ENCODE assay signal across 8 cellular contexts in the genomic region with DNA sequence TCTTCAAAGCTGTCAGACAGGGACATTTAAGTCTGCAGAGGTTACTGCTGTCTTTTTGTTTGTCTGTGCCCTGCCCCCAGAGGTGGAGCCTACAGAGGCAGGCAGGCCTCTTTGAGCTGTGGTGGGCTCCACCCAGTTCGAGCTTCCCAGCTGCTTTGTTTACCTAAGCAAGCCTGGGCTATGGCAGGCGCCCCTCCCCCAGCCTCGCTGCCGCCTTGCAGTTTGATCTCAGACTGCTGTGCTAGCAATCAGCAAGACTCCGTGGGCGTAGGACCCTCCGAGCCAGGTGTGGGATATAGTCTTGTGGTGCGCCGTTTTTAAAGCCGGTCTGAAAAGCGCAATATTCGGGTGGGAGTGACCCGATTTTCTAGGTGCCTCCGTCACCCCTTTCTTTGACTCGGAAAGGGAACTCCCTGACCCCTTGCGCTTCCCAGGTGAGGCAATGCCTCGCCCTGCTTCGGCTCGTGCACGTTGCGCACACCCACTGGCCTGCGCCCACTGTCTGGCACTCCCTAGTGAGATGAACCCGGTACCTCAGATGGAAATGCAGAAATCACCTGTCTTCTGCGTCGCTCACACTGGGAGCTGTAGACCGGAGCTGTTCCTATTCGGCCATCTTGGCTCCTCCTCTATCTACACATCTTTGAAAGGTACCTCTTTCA.
A peak's percentile ranks its signal among the peaks of the same experiment; 100 is the strongest.
DNase-seq lines count a peak whose midpoint lies in the region; ATAC-seq and TF ChIP-seq lines count a peak whose summit lies in the region.
"Not testable (repeated sequence)": the region's sequence is repeated elsewhere in the genome, so short reads cannot be mapped to it uniquely, and the experiment has no call there.

No MANE protein-coding gene starts in this region.

- H3K9me3 ChIP-seq in H9 (ENCODE audit: control insufficient read depth, low read depth, low read length); RWPE2 (ENCODE audit: severe bottlenecking); endodermal cell (ENCODE audit: control insufficient read depth, low read length); iPS DF 6.9 (ENCODE audit: control insufficient read depth, insufficient read depth, low read length); mucosa of descending colon: not testable (repeated sequence)

- H3K9ac ChIP-seq in H9 (ENCODE audit: extremely low read depth, insufficient read length, low read length); endodermal cell (ENCODE audit: extremely low read depth, low read length, poor library complexity, severe bottlenecking): not testable (repeated sequence)

- H3T11ph ChIP-seq in H9 (ENCODE audit: low read length) = not testable (repeated sequence)

- not testable (repeated sequence) for H2BK5ac ChIP-seq in H9 (ENCODE audit: insufficient read length, low read length)

- H3K4me3 Mint-ChIP-seq in H9 (peak overlapping the region; percentile 68 to 75), endodermal cell (peak overlapping the region; percentile 69), progenitor cell of endocrine pancreas (ENCODE audit: low read depth) (peak overlapping the region; percentile 78)

- H2BK12ac ChIP-seq in H9 (ENCODE audit: insufficient read length, low read depth, low read length) = not testable (repeated sequence)

- not testable (repeated sequence) for H3K27ac ChIP-seq in H9 (ENCODE audit: insufficient read length, low read depth, low read length); RWPE2 (ENCODE audit: poor library complexity, severe bottlenecking); endodermal cell (ENCODE audit: low read depth, low read length); iPS DF 6.9 (ENCODE audit: low read length)

- WGBS in H9 (ENCODE audit: extremely low coverage, insufficient read length, low lambda C conversion rate) = no CpG with 5 or more reads among the region's 27 CpGs
- 51% methylated on average over 23 of the region's 27 CpGs; no CpG with 5 or more reads in 1 of the 2 experiments for WGBS in endodermal cell (ENCODE audit: insufficient coverage in 1 of 2, insufficient read length in 1 of 2), 2 experiments
- WGBS in iPS DF 6.9 (ENCODE audit: insufficient coverage, insufficient read length) = no CpG with 5 or more reads among the region's 27 CpGs

- peak overlapping the region; percentile 9 for H3K4me3 ChIP-seq in RWPE2 (ENCODE audit: severe bottlenecking)
- not testable (repeated sequence) for H3K4me3 ChIP-seq in endodermal cell (ENCODE audit: low read length); mucosa of descending colon
- peak overlapping the region; percentile 17; the same call in 1 of the 2 replicates for H3K4me3 ChIP-seq in iPS DF 6.9 (ENCODE audit: low read length)

- not testable (repeated sequence) for H4K91ac ChIP-seq in H9 (ENCODE audit: insufficient read length, low read depth, low read length)

- H3K18ac ChIP-seq in H9 (ENCODE audit: insufficient read length, low read depth, low read length) = not testable (repeated sequence)

- ATAC-seq in RWPE2 (ENCODE audit: low read depth); mucosa of descending colon: not testable (repeated sequence)

- not testable (repeated sequence) for H3K23ac ChIP-seq in H9 (ENCODE audit: insufficient read length, low read depth, low read length)

- H3K56ac ChIP-seq in H9 (ENCODE audit: insufficient read length, low read depth, low read length) = not testable (repeated sequence)

- H4K5ac ChIP-seq in H9 (ENCODE audit: insufficient read length, low read depth, low read length) = not testable (repeated sequence)

- not testable (repeated sequence) for H3K27me3 ChIP-seq in H9 (ENCODE audit: insufficient read depth, low read length); RWPE2 (ENCODE audit: insufficient read depth, poor library complexity, severe bottlenecking); endodermal cell (ENCODE audit: control insufficient read depth, insufficient read depth, low read length, poor library complexity, severe bottlenecking); iPS DF 6.9 (ENCODE audit: control insufficient read depth, insufficient read depth, low read length)

- not testable (repeated sequence) for H2AFZ ChIP-seq in H9 (ENCODE audit: low read length)

- H3K79me1 ChIP-seq in H9 (ENCODE audit: insufficient read depth, low read depth, low read length, poor library complexity, severe bottlenecking) = not testable (repeated sequence)

- not testable (repeated sequence) for H3K4me2 ChIP-seq in H9 (ENCODE audit: insufficient read depth, insufficient read length, low read length)

- intact Hi-C loops in mucosa of descending colon (cut with DNase I, micrococcal nuclease) = not testable (repeated sequence)

- not testable (repeated sequence) for H2BK120ac ChIP-seq in H9 (ENCODE audit: low read depth, low read length, poor library complexity, severe bottlenecking)

- H3K36me3 ChIP-seq in RWPE2 (ENCODE audit: low read depth); endodermal cell (ENCODE audit: control insufficient read depth, insufficient read depth, low read length); iPS DF 6.9 (ENCODE audit: control insufficient read depth, insufficient read depth, low read length); mucosa of descending colon (ENCODE audit: low read depth): not testable (repeated sequence)

- H3K79me2 ChIP-seq in H9 (ENCODE audit: insufficient read depth, low read length) = not testable (repeated sequence)

- H3K23me2 ChIP-seq in H9 (ENCODE audit: insufficient read length, low read depth, low read length, poor library complexity, severe bottlenecking) = not testable (repeated sequence)

- not testable (repeated sequence) for H3K14ac ChIP-seq in H9 (ENCODE audit: insufficient read depth, low read length)

- not testable (repeated sequence) for H3K9me3 Mint-ChIP-seq in H9; endodermal cell; progenitor cell of endocrine pancreas (ENCODE audit: low read depth)

- not testable (repeated sequence) for H4K8ac ChIP-seq in H9 (replicated peaks; ENCODE audit: insufficient read length, low read depth, low read length)

- H3K27ac Mint-ChIP-seq in H9 (peak overlapping the region in 2 of 3 experiments; percentile 86 to 93; a peak in 2 of 7 replicates), endodermal cell (peak overlapping the region; percentile 96), progenitor cell of endocrine pancreas (peak overlapping the region; percentile 93)

- H3K4me1 Mint-ChIP-seq in H9; endodermal cell; progenitor cell of endocrine pancreas (ENCODE audit: low read depth): not testable (repeated sequence)

- DNase-seq in COLO668 (lab: John Stamatoyannopoulos, UW; ENCODE audit: unreplicated experiment) (peak; percentile 21), NCI-H2227 (lab: John Stamatoyannopoulos, UW; ENCODE audit: unreplicated experiment) (peak; percentile 12), mucosa of descending colon (peak in 2 of 3 donors; percentile 12 to 29)
- not testable (repeated sequence) for DNase-seq in H9; RWPE2 (ENCODE audit: low spot score); endodermal cell; iPS DF 6.9 (ENCODE audit: low read depth, low spot score); progenitor cell of endocrine pancreas (ENCODE audit: low spot score, unreplicated experiment)

- not testable (repeated sequence) for H2AK5ac ChIP-seq in H9 (ENCODE audit: insufficient read length, low read length)

- not testable (repeated sequence) for H3K4ac ChIP-seq in H9 (ENCODE audit: low read depth, low read length)

- H3K27me3 Mint-ChIP-seq in H9 (ENCODE audit: low read depth); endodermal cell (ENCODE audit: insufficient read depth); progenitor cell of endocrine pancreas: not testable (repeated sequence)

- not testable (repeated sequence) for TF ChIP-seq CTCF in H9 (conservative IDR thresholded peaks at IDR 0.05); RWPE2 (IDR thresholded peaks at IDR 0.05; ENCODE audit: poor library complexity, severe bottlenecking); endodermal cell (conservative IDR thresholded peaks at IDR 0.05); mucosa of descending colon (IDR thresholded peaks at IDR 0.05); progenitor cell of endocrine pancreas (IDR thresholded peaks at IDR 0.05; ENCODE audit: unreplicated experiment)

- not testable (repeated sequence) for H3K4me1 ChIP-seq in H9 (ENCODE audit: insufficient read depth, low read length); RWPE2 (ENCODE audit: insufficient read depth, poor library complexity, severe bottlenecking); endodermal cell (ENCODE audit: control insufficient read depth, insufficient read depth, low read length); iPS DF 6.9 (ENCODE audit: control insufficient read depth, insufficient read depth, low read length); mucosa of descending colon (ENCODE audit: low read depth)

- H4K20me1 ChIP-seq in H9 (ENCODE audit: control insufficient read depth, insufficient read depth, insufficient read length) = not testable (repeated sequence)

- H3K36me3 Mint-ChIP-seq in H9 (ENCODE audit: insufficient read depth in 1 of 3, low read depth in 3 of 3); endodermal cell (ENCODE audit: low read depth); progenitor cell of endocrine pancreas (ENCODE audit: insufficient read depth): not testable (repeated sequence)

- H2BK20ac ChIP-seq in H9 (ENCODE audit: low read depth, low read length, poor library complexity, severe bottlenecking) = not testable (repeated sequence)

- H2BK15ac ChIP-seq in H9 (ENCODE audit: low read depth, low read length) = not testable (repeated sequence)
